ENCODE assay signal across 18 cellular contexts in the genomic region with DNA sequence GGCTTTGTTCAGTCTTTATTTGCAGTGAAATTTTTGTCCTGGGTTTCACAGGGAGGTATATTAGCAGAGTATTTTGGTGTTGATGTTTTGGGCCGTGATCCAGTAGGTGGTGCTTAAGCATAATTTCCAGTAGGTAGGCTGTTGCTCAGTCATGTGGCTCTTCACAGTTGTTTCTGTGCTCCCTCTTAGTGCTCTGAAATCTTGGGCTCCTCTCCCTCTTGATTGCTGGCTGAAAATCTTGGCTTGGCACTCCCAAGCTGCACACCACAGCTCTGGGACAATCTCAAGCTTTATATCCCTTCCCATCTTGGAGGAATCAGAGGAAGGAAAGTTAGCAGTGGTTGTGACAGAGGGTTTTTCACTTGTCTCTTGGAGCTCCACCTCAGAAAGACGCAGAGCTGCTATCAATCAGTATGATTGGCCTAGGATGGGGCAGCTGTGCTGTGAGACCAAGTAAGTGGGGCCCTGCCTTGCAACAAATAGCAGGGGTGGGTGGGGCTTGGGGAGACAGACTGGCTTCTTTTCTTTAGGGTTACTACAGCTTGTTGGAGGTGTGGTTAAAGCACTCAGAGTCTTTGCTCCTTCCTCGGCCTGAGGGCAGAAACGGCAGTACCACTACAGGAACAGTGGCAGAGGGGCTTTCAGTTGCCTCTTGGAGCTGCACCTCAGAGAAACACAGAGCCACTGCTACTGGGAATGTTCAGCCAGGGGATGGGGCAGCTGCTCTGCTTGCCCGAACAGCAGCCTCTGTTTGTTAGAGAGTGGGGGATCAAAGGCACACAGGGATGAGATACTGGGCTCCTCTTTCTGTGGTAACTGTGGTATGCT.
DNase-seq lines count a peak whose midpoint lies in the region; ATAC-seq, FAIRE-seq and TF ChIP-seq lines count a peak whose summit lies in the region.
"Had no signal": no experiment of that assay in that cellular context is flagged by ENCODE, and none has a peak within 500 bp of the region (broad histone marks: within the 10 kb centered on the region; RNA-seq: fewer than 3 reads in every experiment).

No MANE protein-coding gene starts in this region.

- peaks cover 14% of the 10 kb centered on the region for H3K4me1 Mint-ChIP-seq in WTC11
- H3K4me1 Mint-ChIP-seq in stimulated activated memory B cell treated with anti-CD40 and anti-IgM and Interleukin-4, amounts not matched to agents 10 μg/mL and 1 μg/mL and 100 μg/mL, for 72 hours: no peaks in the 10 kb centered on the region
- H3K4me1 Mint-ChIP-seq: activated CD8-positive, alpha-beta memory T cell treated with anti-CD3 and anti-CD28 coated beads, Interleukin-2, amount 10 ng/mL, durations not matched to agents 7 days and 5 days had no signal

- H3K36me3 Mint-ChIP-seq in WTC11: peaks cover 16% of the 10 kb centered on the region
- no peaks in the 10 kb centered on the region for H3K36me3 Mint-ChIP-seq in stimulated activated memory B cell treated with anti-CD40 and anti-IgM and Interleukin-4, amounts not matched to agents 10 μg/mL and 1 μg/mL and 100 μg/mL, for 72 hours
- H3K36me3 Mint-ChIP-seq: activated CD8-positive, alpha-beta memory T cell treated with anti-CD3 and anti-CD28 coated beads, Interleukin-2, amount 10 ng/mL, durations not matched to agents 7 days and 5 days; activated naive CD8-positive, alpha-beta T cell had no signal

- FAIRE-seq in H54 (lab: Jason Lieb, UNC): peak; percentile 84
- FAIRE-seq: frontal cortex had no signal

- peak overlapping the region; percentile 10 to 30 for H3K4me3 ChIP-seq in right atrium auricular region

- CTCF ChIA-PET in WTC11 (lab: Charles Lee): no interaction called here

- H3K27ac ChIP-seq in right atrium auricular region: peak overlapping the region; percentile 60 to 76
- H3K27ac ChIP-seq: neutrophil had no signal

- H3K36me3 ChIP-seq in right atrium auricular region: no peaks in the 10 kb centered on the region
- H3K36me3 ChIP-seq: neutrophil had no signal

- POLR2A ChIA-PET in WTC11 (lab: Charles Lee): no interaction called here

- no peaks in the 10 kb centered on the region for H3K4me1 ChIP-seq in right atrium auricular region

- H3K9me3 ChIP-seq in right atrium auricular region: no peaks in the 10 kb centered on the region
- H3K9me3 ChIP-seq: neutrophil had no signal

- H3K27ac Mint-ChIP-seq in WTC11: no peak overlapping the region
- H3K27ac Mint-ChIP-seq in stimulated activated memory B cell treated with anti-CD40 and anti-IgM and Interleukin-4, amounts not matched to agents 10 μg/mL and 1 μg/mL and 100 μg/mL, for 72 hours: no peak overlapping the region
- H3K27ac Mint-ChIP-seq: activated CD8-positive, alpha-beta memory T cell treated with anti-CD3 and anti-CD28 coated beads, Interleukin-2, amount 10 ng/mL, durations not matched to agents 7 days and 5 days; activated naive CD8-positive, alpha-beta T cell had no signal

- no peak overlapping the region for H3K4me3 Mint-ChIP-seq in WTC11
- H3K4me3 Mint-ChIP-seq in stimulated activated memory B cell treated with anti-CD40 and anti-IgM and Interleukin-4, amounts not matched to agents 10 μg/mL and 1 μg/mL and 100 μg/mL, for 72 hours: no peak overlapping the region
- H3K4me3 Mint-ChIP-seq: activated CD8-positive, alpha-beta memory T cell treated with anti-CD3 and anti-CD28 coated beads, Interleukin-2, amount 10 ng/mL, durations not matched to agents 7 days and 5 days; activated naive CD8-positive, alpha-beta T cell had no signal

- no peak for TF ChIP-seq CTCF in WTC11 (IDR thresholded peaks at IDR 0.05)
- TF ChIP-seq CTCF in right atrium auricular region (IDR thresholded peaks at IDR 0.05): no peak

- no peak for DNase-seq in H54 (ENCODE audit: insufficient read length, low spot score)
- peak; percentile 16 for DNase-seq in WTC11 (ENCODE audit: low spot score)
- peak; percentile 68 for DNase-seq in right atrium auricular region (ENCODE audit: low spot score)
- no peak for DNase-seq in NCI-H748 treated with DMSO at 0.1 percent for 48 hours (lab: John Stamatoyannopoulos, UW)
- DNase-seq: activated CD8-positive, alpha-beta memory T cell treated with anti-CD3 and anti-CD28 coated beads, Interleukin-2, amount 10 ng/mL, durations not matched to agents 7 days and 5 days; AML-193; dermis blood vessel endothelial cell; left colon; NCI-H1105; NCI-H526 treated with DMSO at 0.1 percent for 48 hours; SHP77 had no signal

- peaks cover 32% of the 10 kb centered on the region for H3K9me3 Mint-ChIP-seq in WTC11
- peaks cover 4% of the 10 kb centered on the region for H3K9me3 Mint-ChIP-seq in stimulated activated memory B cell treated with anti-CD40 and anti-IgM and Interleukin-4, amounts not matched to agents 10 μg/mL and 1 μg/mL and 100 μg/mL, for 72 hours

- ATAC-seq in WTC11 (peak; percentile 94), HG03571 (IDR thresholded peaks at IDR 0.05; ENCODE audit: unreplicated experiment) (no peak), GM18498 (IDR thresholded peaks at IDR 0.05; ENCODE audit: unreplicated experiment) (no peak), GM19324 (IDR thresholded peaks at IDR 0.05; ENCODE audit: low FRiP score, unreplicated experiment) (no peak)
- ATAC-seq in stimulated activated memory B cell treated with anti-CD40 and anti-IgM and Interleukin-4, amounts not matched to agents 10 μg/mL and 1 μg/mL and 100 μg/mL, for 72 hours: peak; percentile 27
- ATAC-seq: activated CD8-positive, alpha-beta memory T cell treated with anti-CD3 and anti-CD28 coated beads, Interleukin-2, amount 10 ng/mL, durations not matched to agents 7 days and 5 days; left colon had no signal

- H3K27me3 Mint-ChIP-seq in WTC11 (ENCODE audit: low read depth): no peaks in the 10 kb centered on the region
- no peaks in the 10 kb centered on the region for H3K27me3 Mint-ChIP-seq in stimulated activated memory B cell treated with anti-CD40 and anti-IgM and Interleukin-4, amounts not matched to agents 10 μg/mL and 1 μg/mL and 100 μg/mL, for 72 hours
- H3K27me3 Mint-ChIP-seq: activated CD8-positive, alpha-beta memory T cell treated with anti-CD3 and anti-CD28 coated beads, Interleukin-2, amount 10 ng/mL, durations not matched to agents 7 days and 5 days; activated naive CD8-positive, alpha-beta T cell had no signal

- no peaks in the 10 kb centered on the region for H3K27me3 ChIP-seq in right atrium auricular region
- H3K27me3 ChIP-seq: neutrophil had no signal

- no peak for TF ChIP-seq POLR2A in H54 (IDR thresholded peaks at IDR 0.05; ENCODE audit: low read depth, low read length)

TF ChIP-seq in WTC11, 78 proteins besides CTCF, POLR2A, EP300 and RAD21:
- no peak for TF ChIP-seq FOXP1 (CRISPR knock-in tag; IDR thresholded peaks at IDR 0.05; ENCODE audit: borderline replicate concordance)
- no peak for TF ChIP-seq FOXP4 (CRISPR knock-in tag; IDR thresholded peaks at IDR 0.05)
- 0 out of 2 replicates have a peak, but pooled peaks have one; percentile 9 for TF ChIP-seq USF2 (CRISPR knock-in tag; IDR thresholded peaks at IDR 0.05)

Comparison
In these comparisons a context has a peak if more than half of its experiments do, and no peak if none do; other contexts are left out.
1. DNase-seq: peak in WTC11 (single experiment) and right atrium auricular region (single experiment); none in H54 (single experiment) and NCI-H748 treated with DMSO at 0.1 percent for 48 hours (single experiment).
2. ATAC-seq: peak in WTC11 (single experiment) and stimulated activated memory B cell treated with anti-CD40 and anti-IgM and Interleukin-4, amounts not matched to agents 10 μg/mL and 1 μg/mL and 100 μg/mL, for 72 hours (single experiment); none in HG03571 (single experiment), GM18498 (single experiment) and GM19324 (single experiment).